Comparison of ENCODE assay signal across 8 cellular contexts in genomic region chr13:21945195-21945594, GRCh38.
"Had no signal": no experiment of that assay in that cellular context is flagged by ENCODE, and none has a peak within 500 bp of the region (broad histone marks: within the 10 kb centered on the region; RNA-seq: fewer than 3 reads in every experiment).

No MANE protein-coding gene starts in this region.

- ATAC-seq: GM12878 had no signal

- FAIRE-seq: G401.6, GM12878, GM12891, GM12892, GM18507, GM19239 had no signal

- DNase-seq: GDM1, GF-D8 had no signal

- H3K4me3 ChIP-seq: GM12878 had no signal
